In genomic region chr12:101909646-101910045, GRCh38 we compare ENCODE assay signal across 1 cellular context.
A peak's percentile ranks its signal among the peaks of the same experiment; 100 is the strongest.
TF ChIP-seq lines count a peak whose summit lies in the region.

No MANE protein-coding gene starts in this region.

TF ChIP-seq in GM12878, 131 proteins besides CTCF, POLR2A, EP300 and RAD21 (continued from another document):
- TF ChIP-seq PKNOX1 (IDR thresholded peaks at IDR 0.05) = no peak
- TF ChIP-seq JUNB (IDR thresholded peaks at IDR 0.05) = peak; percentile 53; the same call in 1 of the 2 replicates
- TF ChIP-seq SREBF2 (IDR thresholded peaks at IDR 0.05; ENCODE audit: low read length) = no peak
- 0 out of 2 replicates have a peak, but pooled peaks have one; percentile 34 for TF ChIP-seq MEF2A (IDR thresholded peaks at IDR 0.05; ENCODE audit: insufficient read depth, low read depth, low read length)
- TF ChIP-seq, protein P1, sequence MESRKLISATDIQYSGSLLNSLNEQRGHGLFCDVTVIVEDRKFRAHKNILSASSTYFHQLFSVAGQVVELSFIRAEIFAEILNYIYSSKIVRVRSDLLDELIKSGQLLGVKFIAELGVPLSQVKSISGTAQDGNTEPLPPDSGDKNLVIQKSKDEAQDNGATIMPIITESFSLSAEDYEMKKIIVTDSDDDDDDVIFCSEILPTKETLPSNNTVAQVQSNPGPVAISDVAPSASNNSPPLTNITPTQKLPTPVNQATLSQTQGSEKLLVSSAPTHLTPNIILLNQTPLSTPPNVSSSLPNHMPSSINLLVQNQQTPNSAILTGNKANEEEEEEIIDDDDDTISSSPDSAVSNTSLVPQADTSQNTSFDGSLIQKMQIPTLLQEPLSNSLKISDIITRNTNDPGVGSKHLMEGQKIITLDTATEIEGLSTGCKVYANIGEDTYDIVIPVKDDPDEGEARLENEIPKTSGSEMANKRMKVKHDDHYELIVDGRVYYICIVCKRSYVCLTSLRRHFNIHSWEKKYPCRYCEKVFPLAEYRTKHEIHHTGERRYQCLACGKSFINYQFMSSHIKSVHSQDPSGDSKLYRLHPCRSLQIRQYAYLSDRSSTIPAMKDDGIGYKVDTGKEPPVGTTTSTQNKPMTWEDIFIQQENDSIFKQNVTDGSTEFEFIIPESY (IDR thresholded peaks at IDR 0.05) = no peak
- no peak for TF ChIP-seq TCF7 (IDR thresholded peaks at IDR 0.05; ENCODE audit: borderline replicate concordance)
- no peak for TF ChIP-seq CHD1 (IDR thresholded peaks at IDR 0.05; ENCODE audit: low read depth, low read length)
- TF ChIP-seq KDM1A (IDR thresholded peaks at IDR 0.05; ENCODE audit: borderline replicate concordance) = no peak
- no peak for TF ChIP-seq BCL3 (IDR thresholded peaks at IDR 0.05; ENCODE audit: borderline replicate concordance, insufficient read depth, low read depth, low read length, poor library complexity, severe bottlenecking)
- TF ChIP-seq NKRF (conservative IDR thresholded peaks at IDR 0.05) = no peak
- TF ChIP-seq SUPT20H (IDR thresholded peaks at IDR 0.05; ENCODE audit: borderline replicate concordance, control insufficient read depth, low read depth, low read length) = no peak
- no peak for TF ChIP-seq NFXL1 (IDR thresholded peaks at IDR 0.05; ENCODE audit: borderline replicate concordance)
- TF ChIP-seq, protein P2, sequence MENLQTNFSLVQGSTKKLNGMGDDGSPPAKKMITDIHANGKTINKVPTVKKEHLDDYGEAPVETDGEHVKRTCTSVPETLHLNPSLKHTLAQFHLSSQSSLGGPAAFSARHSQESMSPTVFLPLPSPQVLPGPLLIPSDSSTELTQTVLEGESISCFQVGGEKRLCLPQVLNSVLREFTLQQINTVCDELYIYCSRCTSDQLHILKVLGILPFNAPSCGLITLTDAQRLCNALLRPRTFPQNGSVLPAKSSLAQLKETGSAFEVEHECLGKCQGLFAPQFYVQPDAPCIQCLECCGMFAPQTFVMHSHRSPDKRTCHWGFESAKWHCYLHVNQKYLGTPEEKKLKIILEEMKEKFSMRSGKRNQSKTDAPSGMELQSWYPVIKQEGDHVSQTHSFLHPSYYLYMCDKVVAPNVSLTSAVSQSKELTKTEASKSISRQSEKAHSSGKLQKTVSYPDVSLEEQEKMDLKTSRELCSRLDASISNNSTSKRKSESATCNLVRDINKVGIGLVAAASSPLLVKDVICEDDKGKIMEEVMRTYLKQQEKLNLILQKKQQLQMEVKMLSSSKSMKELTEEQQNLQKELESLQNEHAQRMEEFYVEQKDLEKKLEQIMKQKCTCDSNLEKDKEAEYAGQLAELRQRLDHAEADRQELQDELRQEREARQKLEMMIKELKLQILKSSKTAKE (IDR thresholded peaks at IDR 0.05; ENCODE audit: low read depth, poor library complexity, severe bottlenecking) = peak; percentile 16
- peak; percentile 61; the same call in 1 of the 2 replicates for TF ChIP-seq FOXM1 (IDR thresholded peaks at IDR 0.05; ENCODE audit: low read depth, low read length)
- TF ChIP-seq RELB (IDR thresholded peaks at IDR 0.05; ENCODE audit: low read depth) = no peak
- no peak for TF ChIP-seq GABPA (IDR thresholded peaks at IDR 0.05; ENCODE audit: low read depth)
- TF ChIP-seq IKZF1 (conservative IDR thresholded peaks at IDR 0.05) = 0 out of 2 replicates have a peak, but pooled peaks have one; percentile 12
- TF ChIP-seq USF1 (IDR thresholded peaks at IDR 0.05; ENCODE audit: borderline replicate concordance, extremely low read length, insufficient read depth, low read depth, low read length) = no peak
- no peak for TF ChIP-seq EZH2 (IDR thresholded peaks at IDR 0.05; ENCODE audit: borderline replicate concordance, control insufficient read depth, low read depth, low read length)
